Comparison of ENCODE assay signal across 19 cellular contexts in genomic region chr2:35783723-35784122, GRCh38.
DNase-seq lines count a peak whose midpoint lies in the region.
"Had no signal": no experiment of that assay in that cellular context is flagged by ENCODE, and none has a peak within 500 bp of the region (broad histone marks: within the 10 kb centered on the region; RNA-seq: fewer than 3 reads in every experiment).

No MANE protein-coding gene starts in this region.

- peaks cover 10% of the 10 kb centered on the region for H3K9me3 Mint-ChIP-seq in activated T-helper 2 cell treated with anti-CD3 and anti-CD28 coated beads, Interferon-gamma antibody, Interleukin-2, Interleukin-4, amounts not matched to agents 10 μg/mL and 5 μg/mL and 100 μg/mL, durations not matched to agents 14 hours and 24 hours and 36 hours

- peak; percentile 14 for DNase-seq in SIG-M5 treated with dmso at 0.1 percent for 504 hours (lab: John Stamatoyannopoulos, UW; ENCODE audit: unreplicated experiment)
- no peak for DNase-seq in SIG-M5 (lab: John Stamatoyannopoulos, UW)
- peak; percentile 30 for DNase-seq in M059J (ENCODE audit: low read depth)
- DNase-seq in dermis blood vessel endothelial cell = peak; percentile 1
- DNase-seq in ureter (ENCODE audit: low spot score) = peak; percentile 51
- DNase-seq in activated T-helper 2 cell treated with anti-CD3 and anti-CD28 coated beads, Interferon-gamma antibody, Interleukin-2, Interleukin-4, amounts not matched to agents 10 μg/mL and 5 μg/mL and 100 μg/mL, durations not matched to agents 14 hours and 24 hours and 36 hours (ENCODE audit: low spot score) = no peak
- no peak for DNase-seq in NCI-H187 (lab: John Stamatoyannopoulos, UW)
- no peak for DNase-seq in head of caudate nucleus
- DNase-seq: activated CD4-positive, CD25-positive, alpha-beta regulatory T cell treated with anti-CD3 and anti-CD28 coated beads, Interleukin-2, amount 50 U/mL, for 72 hours; activated CD8-positive, alpha-beta memory T cell treated with anti-CD3 and anti-CD28 coated beads, Interleukin-2, amount 50 U/mL, for 4 hours; activated naive CD4-positive, alpha-beta T cell treated with Interleukin-2 at 50 U/mL for 16 hours; GOT3; islet precursor cell; MV-4-11; NCI-H2171; stimulated activated naive CD4-positive, alpha-beta T cell treated with Interleukin-2 at 50 U/mL for 16 hours had no signal

- H3K27me3 Mint-ChIP-seq in activated T-helper 2 cell treated with anti-CD3 and anti-CD28 coated beads, Interferon-gamma antibody, Interleukin-2, Interleukin-4, amounts not matched to agents 10 μg/mL and 5 μg/mL and 100 μg/mL, durations not matched to agents 14 hours and 24 hours and 36 hours (ENCODE audit: low read depth) = no peaks in the 10 kb centered on the region
- H3K27me3 Mint-ChIP-seq: memory B cell, type B pancreatic cell had no signal

- H3K36me3 Mint-ChIP-seq in activated T-helper 2 cell treated with anti-CD3 and anti-CD28 coated beads, Interferon-gamma antibody, Interleukin-2, Interleukin-4, amounts not matched to agents 10 μg/mL and 5 μg/mL and 100 μg/mL, durations not matched to agents 14 hours and 24 hours and 36 hours (ENCODE audit: low read depth) = no peaks in the 10 kb centered on the region
- H3K36me3 Mint-ChIP-seq: memory B cell; natural killer cell treated with Interleukin-12 subunit alpha and Interleukin-12 subunit beta and Interleukin-15 and Interleukin-18, amount 100 ng/mL, for 72 hours; type B pancreatic cell had no signal

- intact Hi-C loops in activated T-helper 2 cell treated with anti-CD3 and anti-CD28 coated beads, Interferon-gamma antibody, Interleukin-2, Interleukin-4, amounts not matched to agents 10 μg/mL and 5 μg/mL and 100 μg/mL, durations not matched to agents 14 hours and 24 hours and 36 hours (cut with micrococcal nuclease) = no loop called here
- intact Hi-C loops in head of caudate nucleus (cut with DNase I) = no loop called here

- H3K27ac Mint-ChIP-seq in activated T-helper 2 cell treated with anti-CD3 and anti-CD28 coated beads, Interferon-gamma antibody, Interleukin-2, Interleukin-4, amounts not matched to agents 10 μg/mL and 5 μg/mL and 100 μg/mL, durations not matched to agents 14 hours and 24 hours and 36 hours = no peak overlapping the region
- H3K27ac Mint-ChIP-seq: memory B cell; natural killer cell treated with Interleukin-12 subunit alpha and Interleukin-12 subunit beta and Interleukin-15 and Interleukin-18, amount 100 ng/mL, for 72 hours; type B pancreatic cell had no signal

- no peak overlapping the region for H3K4me3 Mint-ChIP-seq in activated T-helper 2 cell treated with anti-CD3 and anti-CD28 coated beads, Interferon-gamma antibody, Interleukin-2, Interleukin-4, amounts not matched to agents 10 μg/mL and 5 μg/mL and 100 μg/mL, durations not matched to agents 14 hours and 24 hours and 36 hours (ENCODE audit: low read depth)
- H3K4me3 Mint-ChIP-seq: memory B cell; natural killer cell treated with Interleukin-12 subunit alpha and Interleukin-12 subunit beta and Interleukin-15 and Interleukin-18, amount 100 ng/mL, for 72 hours; type B pancreatic cell had no signal

- H3K4me1 Mint-ChIP-seq in activated T-helper 2 cell treated with anti-CD3 and anti-CD28 coated beads, Interferon-gamma antibody, Interleukin-2, Interleukin-4, amounts not matched to agents 10 μg/mL and 5 μg/mL and 100 μg/mL, durations not matched to agents 14 hours and 24 hours and 36 hours (ENCODE audit: low read depth) = no peaks in the 10 kb centered on the region
- H3K4me1 Mint-ChIP-seq: memory B cell had no signal

Comparison
In these comparisons a context has a peak if more than half of its experiments do, and no peak if none do; other contexts are left out.
1. DNase-seq: peak in SIG-M5 treated with dmso at 0.1 percent for 504 hours (single experiment), M059J (single experiment), dermis blood vessel endothelial cell (single experiment) and ureter (single experiment); none in SIG-M5 (single experiment), activated T-helper 2 cell treated with anti-CD3 and anti-CD28 coated beads, Interferon-gamma antibody, Interleukin-2, Interleukin-4, amounts not matched to agents 10 μg/mL and 5 μg/mL and 100 μg/mL, durations not matched to agents 14 hours and 24 hours and 36 hours (single experiment), NCI-H187 (0 of 2) and head of caudate nucleus (0 of 42).